ENCODE assay signal across 8 cellular contexts in genomic region chr1:61053712-61054608, GRCh38. TPM values are rescaled to one million over a fixed set of nuclear protein-coding genes. Genes with fewer than 3 reads are reported as not detected.
A peak's percentile ranks its signal among the peaks of the same experiment; 100 is the strongest.
DNase-seq lines count a peak whose midpoint lies in the region; ATAC-seq and TF ChIP-seq lines count a peak whose summit lies in the region.

No MANE protein-coding gene starts in this region.

- H3K27ac Mint-ChIP-seq in activated CD4-positive, alpha-beta T cell treated with anti-CD3 and anti-CD28 coated beads, Interleukin-2, amount 10 ng/mL, durations not matched to agents 7 days and 5 days = no peak overlapping the region
- no peak overlapping the region for H3K27ac Mint-ChIP-seq in glutamatergic neuron (ENCODE audit: unreplicated experiment)
- no peak overlapping the region for H3K27ac Mint-ChIP-seq in osteocyte (ENCODE audit: unreplicated experiment)

- no peaks in the 10 kb centered on the region for H3K9me3 Mint-ChIP-seq in activated CD4-positive, alpha-beta T cell treated with anti-CD3 and anti-CD28 coated beads, Interleukin-2, amount 10 ng/mL, durations not matched to agents 7 days and 5 days
- peaks cover 3% of the 10 kb centered on the region for H3K9me3 Mint-ChIP-seq in glutamatergic neuron (ENCODE audit: unreplicated experiment)
- no peaks in the 10 kb centered on the region for H3K9me3 Mint-ChIP-seq in osteocyte (ENCODE audit: unreplicated experiment)

- peaks cover 37% of the 10 kb centered on the region for H3K4me1 Mint-ChIP-seq in activated CD4-positive, alpha-beta T cell treated with anti-CD3 and anti-CD28 coated beads, Interleukin-2, amount 10 ng/mL, durations not matched to agents 7 days and 5 days
- H3K4me1 Mint-ChIP-seq in glutamatergic neuron (ENCODE audit: low read depth, unreplicated experiment) (peaks cover 12% of the 10 kb centered on the region), osteocyte (ENCODE audit: unreplicated experiment) (peaks cover 42% of the 10 kb centered on the region)

- POLR2A ChIA-PET in activated CD4-positive, alpha-beta T cell treated with anti-CD3 and anti-CD28 coated beads, Interleukin-2, amount 10 ng/mL, durations not matched to agents 7 days and 5 days (lab: Charles Lee) = interaction anchor here (0.6 kb wide), 1 partner anchor 493 kb away, joined by 3 read pairs; no protein-coding TSS in a partner anchor

- DNase-seq in GM10266 (ENCODE audit: extremely low spot score) = peak; percentile 37
- no peak for DNase-seq in activated CD4-positive, alpha-beta T cell treated with anti-CD3 and anti-CD28 coated beads, Interleukin-2, amount 10 ng/mL, durations not matched to agents 7 days and 5 days
- peak; percentile 63 for DNase-seq in glutamatergic neuron
- DNase-seq in osteocyte (ENCODE audit: extremely low spot score, unreplicated experiment) = no peak
- no peak for DNase-seq in HK-2 (ENCODE audit: unreplicated experiment)
- DNase-seq in DMS 273 treated with DMSO at 0.1 percent for 48 hours (lab: John Stamatoyannopoulos, UW) = no peak
- DNase-seq in central memory CD4-positive, alpha-beta T cell = no peak

- ATAC-seq in GM21717 (IDR thresholded peaks at IDR 0.05; ENCODE audit: unreplicated experiment) = no peak

- peak overlapping the region; percentile 62 for H3K4me3 Mint-ChIP-seq in activated CD4-positive, alpha-beta T cell treated with anti-CD3 and anti-CD28 coated beads, Interleukin-2, amount 10 ng/mL, durations not matched to agents 7 days and 5 days
- H3K4me3 Mint-ChIP-seq in glutamatergic neuron (ENCODE audit: unreplicated experiment) (peak overlapping the region; percentile 86), osteocyte (ENCODE audit: unreplicated experiment) (peak overlapping the region; percentile 63)

- TF ChIP-seq CTCF in GM10266 (IDR thresholded peaks at IDR 0.05; ENCODE audit: control insufficient read depth, insufficient read depth, low read depth, missing control alignments) (no peak), glutamatergic neuron (IDR thresholded peaks at IDR 0.05; ENCODE audit: partially characterized antibody, unreplicated experiment) (no peak), osteocyte (IDR thresholded peaks at IDR 0.05) (peak; percentile 12)

- no peaks in the 10 kb centered on the region for H3K36me3 Mint-ChIP-seq in activated CD4-positive, alpha-beta T cell treated with anti-CD3 and anti-CD28 coated beads, Interleukin-2, amount 10 ng/mL, durations not matched to agents 7 days and 5 days (ENCODE audit: low read depth)
- H3K36me3 Mint-ChIP-seq in glutamatergic neuron (ENCODE audit: unreplicated experiment) (no peaks in the 10 kb centered on the region), osteocyte (ENCODE audit: unreplicated experiment) (no peaks in the 10 kb centered on the region)

- peaks cover 68% of the 10 kb centered on the region for H3K27me3 Mint-ChIP-seq in activated CD4-positive, alpha-beta T cell treated with anti-CD3 and anti-CD28 coated beads, Interleukin-2, amount 10 ng/mL, durations not matched to agents 7 days and 5 days
- H3K27me3 Mint-ChIP-seq in glutamatergic neuron (ENCODE audit: unreplicated experiment) (peaks cover 25% of the 10 kb centered on the region), osteocyte (ENCODE audit: unreplicated experiment) (peaks cover 15% of the 10 kb centered on the region)

- CTCF ChIA-PET in activated CD4-positive, alpha-beta T cell treated with anti-CD3 and anti-CD28 coated beads, Interleukin-2, amount 10 ng/mL, durations not matched to agents 7 days and 5 days (lab: Charles Lee) = interaction anchor here (0.5 to 1.4 kb wide), 3 partner anchors 11 to 767 kb away, joined by 3 to 5 read pairs (median 3); no protein-coding TSS in a partner anchor

RNA-seq across cellular contexts. Expression of gene NFIA, which starts 28.4 kb away (rescaled TPM):
- 1 to 10 TPM in 1 of 2 experiments, under 1 TPM in 1; 0.97 to 1.6 TPM for total RNA-seq in activated CD4-positive, alpha-beta T cell treated with anti-CD3 and anti-CD28 coated beads, Interleukin-2, amount 10 ng/mL, durations not matched to agents 7 days and 5 days
- total RNA-seq in glutamatergic neuron (ENCODE audit: unreplicated experiment) = 16.4 TPM
- total RNA-seq in osteocyte = 43.3 and 46.7 TPM in 2 replicates

Comparison
In these comparisons a context has a peak if more than half of its experiments do, and no peak if none do; other contexts are left out.
1. DNase-seq: peak in GM10266 (single experiment) and glutamatergic neuron (single experiment); none in activated CD4-positive, alpha-beta T cell treated with anti-CD3 and anti-CD28 coated beads, Interleukin-2, amount 10 ng/mL, durations not matched to agents 7 days and 5 days (single experiment), osteocyte (single experiment), HK-2 (single experiment), DMS 273 treated with DMSO at 0.1 percent for 48 hours (single experiment) and central memory CD4-positive, alpha-beta T cell (single experiment).
2. Peak in every context shown above with its lines, with median percentiles within 50 percentile points of each other: H3K4me3 Mint-ChIP-seq.